ENCODE assay signal across 23 cellular contexts in the genomic region with DNA sequence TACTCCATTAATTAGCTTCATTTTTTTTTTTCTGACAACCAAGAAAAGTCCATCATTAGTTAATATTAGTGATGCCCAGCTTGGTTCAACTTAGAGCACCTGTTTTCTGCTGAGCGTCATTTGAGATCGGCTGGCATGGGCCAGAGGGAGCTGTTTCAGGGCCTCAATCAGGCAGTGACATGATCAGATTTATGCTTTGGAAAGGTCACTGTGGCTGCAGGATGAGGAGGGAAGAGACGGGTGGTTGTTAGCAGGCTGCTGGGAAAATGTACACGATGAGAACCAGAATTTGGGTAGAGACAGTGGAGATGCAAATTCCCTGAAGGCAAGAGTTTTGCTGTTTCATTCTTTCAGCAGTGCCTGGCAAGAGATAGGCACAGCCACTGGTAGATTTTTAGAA. TPM values are rescaled to one million over a fixed set of nuclear protein-coding genes. Genes with fewer than 3 reads are reported as not detected.
A peak's percentile ranks its signal among the peaks of the same experiment; 100 is the strongest.
DNase-seq lines count a peak whose midpoint lies in the region; ATAC-seq, FAIRE-seq and TF ChIP-seq lines count a peak whose summit lies in the region.
"Had no signal": no experiment of that assay in that cellular context is flagged by ENCODE, and none has a peak within 500 bp of the region (broad histone marks: within the 10 kb centered on the region; RNA-seq: fewer than 3 reads in every experiment).

No MANE protein-coding gene starts in this region.

- no peak overlapping the region for H3K14ac ChIP-seq in trophoblast cell (ENCODE audit: low read length)

- H3K27ac ChIP-seq in testis (no peak overlapping the region), trophoblast cell (ENCODE audit: low read depth, low read length) (no peak overlapping the region)
- H3K27ac ChIP-seq: BLaER1 treated with 17β-estradiol and CSF1 and Interleukin-3, amounts not matched to agents 10 nM and 100 nM; neural progenitor cell; parathyroid adenoma; right atrium auricular region had no signal

- H3K9ac ChIP-seq in trophoblast cell (ENCODE audit: low read length), result no peak overlapping the region
- H3K9ac ChIP-seq: BLaER1 treated with 17β-estradiol and CSF1 and Interleukin-3, amounts not matched to agents 10 nM and 100 nM; neural progenitor cell; parathyroid adenoma had no signal

- H3K18ac ChIP-seq in trophoblast cell (ENCODE audit: low read length), result no peak overlapping the region

- CTCF ChIA-PET in WTC11 (lab: Charles Lee), result interaction anchor here (0.8 to 7.3 kb wide), 5 partner anchors 7 to 206 kb away, joined by 3 to 119 read pairs (median 4); partner anchors contain the start of gene GNAS
- CTCF ChIA-PET in activated CD8-positive, alpha-beta T cell treated with anti-CD3 and anti-CD28 coated beads, Interleukin-2, amount 10 ng/mL, durations not matched to agents 7 days and 5 days (lab: Charles Lee), result interaction anchor here (0.8 to 7.2 kb wide), 7 partner anchors 13 to 223 kb away, joined by 3 to 46 read pairs (median 4); no protein-coding TSS in a partner anchor

- no peak for ATAC-seq in WTC11
- no peak for ATAC-seq in activated CD8-positive, alpha-beta T cell treated with anti-CD3 and anti-CD28 coated beads, Interleukin-2, amount 10 ng/mL, durations not matched to agents 7 days and 5 days
- ATAC-seq: gastrocnemius medialis; mucosa of descending colon; stimulated activated naive CD8-positive, alpha-beta T cell treated with anti-CD3 and anti-CD28 coated beads, Interleukin-15, Interleukin-2, amounts not matched to agents 100 U/mL and 50 U/mL, for 24 hours had no signal

- no peak for TF ChIP-seq CTCF in WTC11 (IDR thresholded peaks at IDR 0.05)
- no peak for TF ChIP-seq CTCF in testis (IDR thresholded peaks at IDR 0.05)

- peaks cover 6% of the 10 kb centered on the region; the same call in 1 of the 2 replicates for H3K9me3 Mint-ChIP-seq in WTC11
- no peaks in the 10 kb centered on the region for H3K9me3 Mint-ChIP-seq in activated CD8-positive, alpha-beta T cell treated with anti-CD3 and anti-CD28 coated beads, Interleukin-2, amount 10 ng/mL, durations not matched to agents 7 days and 5 days (ENCODE audit: insufficient read depth)
- H3K9me3 Mint-ChIP-seq: activated naive CD4-positive, alpha-beta T cell treated with anti-CD3 and anti-CD28 coated beads for 36 hours; neural progenitor cell had no signal

- no peak overlapping the region for H3K23ac ChIP-seq in trophoblast cell (ENCODE audit: low read length)

- H4K12ac ChIP-seq in trophoblast cell (ENCODE audit: low read depth, low read length), result no peak overlapping the region

- peak; percentile 13 for FAIRE-seq in HTR-8/SVneo (lab: Jason Lieb, UNC)
- FAIRE-seq: endothelial cell of umbilical vein had no signal

- no peak for TF ChIP-seq POLR2A in testis (IDR thresholded peaks at IDR 0.05)

- no peak overlapping the region for H2AFZ ChIP-seq in trophoblast cell (ENCODE audit: insufficient read depth, low read length, poor library complexity)
- H2AFZ ChIP-seq: neural progenitor cell, parathyroid adenoma had no signal

- H3K4me2 ChIP-seq in trophoblast cell (ENCODE audit: low read length), result no peak overlapping the region
- H3K4me2 ChIP-seq: BLaER1 treated with 17β-estradiol and CSF1 and Interleukin-3, amounts not matched to agents 10 nM and 100 nM; neural progenitor cell; smooth muscle cell had no signal

- no peak overlapping the region for H2AK5ac ChIP-seq in trophoblast cell (ENCODE audit: low read length)

- H3K4me3 ChIP-seq in testis (no peak overlapping the region), trophoblast cell (ENCODE audit: low read depth, low read length) (no peak overlapping the region)
- H3K4me3 ChIP-seq: BLaER1 treated with 17β-estradiol and CSF1 and Interleukin-3, amounts not matched to agents 10 nM and 100 nM; gastrocnemius medialis; mucosa of descending colon; neural progenitor cell; right atrium auricular region; smooth muscle cell had no signal

- no peak overlapping the region for H4K8ac ChIP-seq in trophoblast cell (ENCODE audit: low read depth, low read length)

- DNase-seq in HTR-8/SVneo (ENCODE audit: insufficient read length, low spot score), result no peak
- peak; percentile 1 for DNase-seq in WTC11 (ENCODE audit: low spot score)
- DNase-seq in left kidney (ENCODE audit: low read depth, low spot score), result peak; percentile 53
- DNase-seq in testis, result peak; percentile 5
- DNase-seq in activated CD8-positive, alpha-beta T cell treated with anti-CD3 and anti-CD28 coated beads, Interleukin-2, amount 10 ng/mL, durations not matched to agents 7 days and 5 days, result no peak
- DNase-seq in trophoblast cell, result no peak
- DNase-seq in NCI-H146 treated with DMSO at 0.1 percent for 48 hours (lab: John Stamatoyannopoulos, UW; ENCODE audit: unreplicated experiment), result no peak
- DNase-seq: activated CD4-positive, alpha-beta T cell treated with anti-CD3 and anti-CD28 coated beads, Interleukin-2, amount 50 U/mL, for 4 hours; activated CD4-positive, CD25-positive, alpha-beta regulatory T cell; activated naive CD4-positive, alpha-beta T cell treated with anti-CD3 and anti-CD28 coated beads for 36 hours; COR-L47; gastrocnemius medialis; kidney glomerular epithelial cell; mucosa of descending colon; NCI-H1436; NCI-H2107; stimulated activated naive CD8-positive, alpha-beta T cell treated with anti-CD3 and anti-CD28 coated beads, Interleukin-15, Interleukin-2, amounts not matched to agents 100 U/mL and 50 U/mL, for 24 hours had no signal

- H3K27me3 ChIP-seq in testis, result no peaks in the 10 kb centered on the region
- no peaks in the 10 kb centered on the region for H3K27me3 ChIP-seq in trophoblast cell (ENCODE audit: insufficient read depth, low read length)
- H3K27me3 ChIP-seq: gastrocnemius medialis, right atrium auricular region had no signal

- H3K27ac Mint-ChIP-seq in WTC11, result no peak overlapping the region
- no peak overlapping the region for H3K27ac Mint-ChIP-seq in activated CD8-positive, alpha-beta T cell treated with anti-CD3 and anti-CD28 coated beads, Interleukin-2, amount 10 ng/mL, durations not matched to agents 7 days and 5 days
- H3K27ac Mint-ChIP-seq: activated naive CD4-positive, alpha-beta T cell treated with anti-CD3 and anti-CD28 coated beads for 36 hours; neural progenitor cell had no signal

- H3K79me1 ChIP-seq in trophoblast cell (ENCODE audit: low read length), result peaks cover 20% of the 10 kb centered on the region

- H3K4ac ChIP-seq in trophoblast cell (ENCODE audit: low read depth, low read length), result no peak overlapping the region

- H3K4me3 Mint-ChIP-seq in WTC11, result no peak overlapping the region
- no peak overlapping the region for H3K4me3 Mint-ChIP-seq in activated CD8-positive, alpha-beta T cell treated with anti-CD3 and anti-CD28 coated beads, Interleukin-2, amount 10 ng/mL, durations not matched to agents 7 days and 5 days
- H3K4me3 Mint-ChIP-seq: activated naive CD4-positive, alpha-beta T cell treated with anti-CD3 and anti-CD28 coated beads for 36 hours; neural progenitor cell had no signal

- no peaks in the 10 kb centered on the region for H3K9me3 ChIP-seq in testis
- no peaks in the 10 kb centered on the region for H3K9me3 ChIP-seq in trophoblast cell (ENCODE audit: insufficient read depth, low read depth, low read length)
- H3K9me3 ChIP-seq: BLaER1 treated with 17β-estradiol and CSF1 and Interleukin-3, amounts not matched to agents 10 nM and 100 nM; gastrocnemius medialis; mucosa of descending colon; right atrium auricular region had no signal

- H2BK120ac ChIP-seq in trophoblast cell (ENCODE audit: insufficient read depth, low read length, poor library complexity), result no peak overlapping the region

- intact Hi-C loops in testis (cut with DNase I; ENCODE audit: low total_unique reads), result no loop called here

- H3K4me1 ChIP-seq in testis (no peaks in the 10 kb centered on the region), trophoblast cell (ENCODE audit: control insufficient read depth in 1 of 2, insufficient read depth in 2 of 2, low read length in 2 of 2) (peaks cover 2 to 3% of the 10 kb centered on the region in 2 experiments)
- H3K4me1 ChIP-seq: neural progenitor cell, parathyroid adenoma had no signal

- peaks cover 14% of the 10 kb centered on the region for H3K79me2 ChIP-seq in trophoblast cell (ENCODE audit: control insufficient read depth, insufficient read depth, low read length, poor library complexity)

- H3K36me3 ChIP-seq in testis (ENCODE audit: low read depth, missing control alignments) (no peaks in the 10 kb centered on the region), trophoblast cell (ENCODE audit: control insufficient read depth in 1 of 2, insufficient read depth in 2 of 2, low read length in 2 of 2) (no peaks in the 10 kb centered on the region)
- H3K36me3 ChIP-seq: BLaER1 treated with 17β-estradiol and CSF1 and Interleukin-3, amounts not matched to agents 10 nM and 100 nM; gastrocnemius medialis; neural progenitor cell; right atrium auricular region had no signal

- POLR2A ChIA-PET in WTC11 (lab: Charles Lee), result no interaction called here
- POLR2A ChIA-PET in activated CD8-positive, alpha-beta T cell treated with anti-CD3 and anti-CD28 coated beads, Interleukin-2, amount 10 ng/mL, durations not matched to agents 7 days and 5 days (lab: Charles Lee), result interaction anchor here (6.2 kb wide), 1 partner anchor 15 kb away, joined by 100 read pairs; no protein-coding TSS in a partner anchor

- H2BK12ac ChIP-seq in trophoblast cell (ENCODE audit: low read length), result no peak overlapping the region

- no peak overlapping the region for H2BK5ac ChIP-seq in trophoblast cell (ENCODE audit: low read depth, low read length, poor library complexity)

- no peaks in the 10 kb centered on the region for H3K27me3 Mint-ChIP-seq in WTC11 (ENCODE audit: low read depth)
- peaks cover 3% of the 10 kb centered on the region for H3K27me3 Mint-ChIP-seq in activated CD8-positive, alpha-beta T cell treated with anti-CD3 and anti-CD28 coated beads, Interleukin-2, amount 10 ng/mL, durations not matched to agents 7 days and 5 days (ENCODE audit: low read depth)

- 76 to 85% methylated on average over 4 of the region's 4 CpGs for WGBS in testis, 2 donors
- no CpG with 5 or more reads among the region's 4 CpGs for WGBS in trophoblast cell (ENCODE audit: extremely low coverage, insufficient coverage, insufficient read length)

- H3K36me3 Mint-ChIP-seq in WTC11, result no peaks in the 10 kb centered on the region
- peaks cover 7% of the 10 kb centered on the region for H3K36me3 Mint-ChIP-seq in activated CD8-positive, alpha-beta T cell treated with anti-CD3 and anti-CD28 coated beads, Interleukin-2, amount 10 ng/mL, durations not matched to agents 7 days and 5 days (ENCODE audit: low read depth)
- H3K36me3 Mint-ChIP-seq: neural progenitor cell had no signal

- H3K4me1 Mint-ChIP-seq in WTC11, result peaks cover 15% of the 10 kb centered on the region
- peaks cover 3% of the 10 kb centered on the region for H3K4me1 Mint-ChIP-seq in activated CD8-positive, alpha-beta T cell treated with anti-CD3 and anti-CD28 coated beads, Interleukin-2, amount 10 ng/mL, durations not matched to agents 7 days and 5 days (ENCODE audit: low read depth)
- H3K4me1 Mint-ChIP-seq: neural progenitor cell had no signal

- no peak overlapping the region for H4K91ac ChIP-seq in trophoblast cell (ENCODE audit: low read depth, low read length)

RNA-seq across cellular contexts. Expression of gene STX16, which starts 4.4 kb away (rescaled TPM):
- total RNA-seq in WTC11 (2021), result 89.1 to 116 TPM (median 113 TPM) in 3 replicates
- 100 to 1,000 TPM; 107 to 124 TPM for total RNA-seq in testis
- 79.3 TPM for polyA plus RNA-seq in testis (ENCODE audit: insufficient read depth, low read depth, low replicate concordance)
- 100 to 1,000 TPM; 128 to 136 TPM for total RNA-seq in activated CD8-positive, alpha-beta T cell treated with anti-CD3 and anti-CD28 coated beads, Interleukin-2, amount 10 ng/mL, durations not matched to agents 7 days and 5 days
- 26.9 and 28.5 TPM in 2 replicates for polyA plus RNA-seq in trophoblast cell (2013)

RNA-seq across cellular contexts. Expression of gene NPEPL1, which starts 45.9 kb away (rescaled TPM):
- 35.3 to 39.9 TPM (median 35.8 TPM) in 3 replicates for total RNA-seq in WTC11 (2021)
- 10 to 100 TPM; 56.3 to 79.9 TPM for total RNA-seq in testis
- polyA plus RNA-seq in testis (ENCODE audit: insufficient read depth, low read depth, low replicate concordance), result 47.6 TPM
- 10 to 100 TPM; 22.9 to 26.8 TPM for total RNA-seq in activated CD8-positive, alpha-beta T cell treated with anti-CD3 and anti-CD28 coated beads, Interleukin-2, amount 10 ng/mL, durations not matched to agents 7 days and 5 days
- 11.3 and 12.1 TPM in 2 replicates for polyA plus RNA-seq in trophoblast cell (2013)

Comparison
In these comparisons a context has a peak if more than half of its experiments do, and no peak if none do; other contexts are left out.
1. DNase-seq: peak in WTC11 (single experiment), left kidney (single experiment) and testis (single experiment); none in HTR-8/SVneo (single experiment), activated CD8-positive, alpha-beta T cell treated with anti-CD3 and anti-CD28 coated beads, Interleukin-2, amount 10 ng/mL, durations not matched to agents 7 days and 5 days (single experiment), trophoblast cell (0 of 2) and NCI-H146 treated with DMSO at 0.1 percent for 48 hours (single experiment).